In the genomic region with DNA sequence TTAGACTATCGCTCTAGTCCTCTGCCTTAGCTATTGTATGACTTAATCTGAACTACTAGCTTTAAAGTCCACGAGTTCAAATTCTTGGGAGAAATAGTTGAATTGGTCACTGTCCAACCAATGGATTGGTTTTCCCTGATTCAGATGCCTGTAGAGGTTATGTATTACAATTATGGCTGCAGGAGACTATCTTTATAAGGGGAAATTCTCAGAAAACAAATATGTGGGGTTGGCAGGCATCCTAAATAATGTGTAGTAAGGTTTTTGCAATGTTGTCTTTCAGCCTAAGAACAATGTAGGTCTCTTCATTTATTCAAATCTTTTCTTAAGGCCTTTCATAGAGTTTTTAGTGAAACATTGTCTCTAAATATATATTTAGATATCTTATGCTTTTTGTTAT, we compare ENCODE assay signal across 24 cellular contexts. TPM values are rescaled to one million over a fixed set of nuclear protein-coding genes. Genes with fewer than 3 reads are reported as not detected.
DNase-seq lines count a peak whose midpoint lies in the region; ATAC-seq and TF ChIP-seq lines count a peak whose summit lies in the region.
"Had no signal": no experiment of that assay in that cellular context is flagged by ENCODE, and none has a peak within 500 bp of the region (broad histone marks: within the 10 kb centered on the region; RNA-seq: fewer than 3 reads in every experiment).

No MANE protein-coding gene starts in this region.

- intact Hi-C loops in PC-3 (cut with micrococcal nuclease) = no loop called here
- intact Hi-C loops in stomach (cut with DNase I; ENCODE audit: low total_unique reads) = no loop called here
- intact Hi-C loops in left lung (cut with DNase I) = no loop called here

- peaks cover 5% of the 10 kb centered on the region; the same call in 1 of the 2 replicates for H3K4me1 ChIP-seq in PC-3 (ENCODE audit: insufficient read depth, low read length)
- H3K4me1 ChIP-seq in stomach = no peaks in the 10 kb centered on the region
- H3K4me1 ChIP-seq in left lung = no peaks in the 10 kb centered on the region
- H3K4me1 ChIP-seq: A549; BLaER1 treated with 17β-estradiol and CSF1 and Interleukin-3, amounts not matched to agents 10 nM and 100 nM had no signal

- no peaks in the 10 kb centered on the region for H3K79me2 ChIP-seq in PC-3 (ENCODE audit: low read length)

- no peak overlapping the region for H3K9ac ChIP-seq in PC-3 (ENCODE audit: low read length)
- H3K9ac ChIP-seq: BLaER1 treated with 17β-estradiol and CSF1 and Interleukin-3, amounts not matched to agents 10 nM and 100 nM had no signal

- H3F3A ChIP-seq in PC-3 (ENCODE audit: low read length, unreplicated experiment) = no peaks in the 10 kb centered on the region

- H3K36me3 ChIP-seq in PC-3 (ENCODE audit: low read depth, low read length) (no peaks in the 10 kb centered on the region), brain microvascular endothelial cell (replicated peaks) (no peaks in the 10 kb centered on the region), stomach (no peaks in the 10 kb centered on the region), left lung (no peaks in the 10 kb centered on the region)
- H3K36me3 ChIP-seq: BLaER1 treated with 17β-estradiol and CSF1 and Interleukin-3, amounts not matched to agents 10 nM and 100 nM; MG63 had no signal

- no peak overlapping the region for H2AFZ ChIP-seq in PC-3 (ENCODE audit: low read length)

- H4K20me1 ChIP-seq in PC-3 (ENCODE audit: low read length) = no peaks in the 10 kb centered on the region
- H4K20me1 ChIP-seq: BLaER1 treated with 17β-estradiol and CSF1 and Interleukin-3, amounts not matched to agents 10 nM and 100 nM had no signal

- POLR2A ChIA-PET in PC-3 (lab: Charles Lee; ENCODE audit: unreplicated experiment) = interaction anchor here (0.6 kb wide), 1 partner anchor 59 kb away, joined by 5 read pairs; no protein-coding TSS in a partner anchor

- H3K27me3 ChIP-seq in PC-3 (ENCODE audit: low read length) (no peaks in the 10 kb centered on the region), brain microvascular endothelial cell (replicated peaks) (no peaks in the 10 kb centered on the region), stomach (no peaks in the 10 kb centered on the region), left lung (no peaks in the 10 kb centered on the region)
- H3K27me3 ChIP-seq: BLaER1 treated with 17β-estradiol and CSF1 and Interleukin-3, amounts not matched to agents 10 nM and 100 nM; MG63 had no signal

- peak; percentile 80 for ATAC-seq in PC-3
- ATAC-seq in GM21786 (IDR thresholded peaks at IDR 0.05; ENCODE audit: unreplicated experiment) = no peak
- no peak for ATAC-seq in left lung
- ATAC-seq: A549; CD8-positive, alpha-beta T cell had no signal

- H3K4me3 ChIP-seq in PC-3 (ENCODE audit: low read length) = no peak overlapping the region
- no peak overlapping the region for H3K4me3 ChIP-seq in brain microvascular endothelial cell (ENCODE audit: low read depth, low read length)
- no peak overlapping the region for H3K4me3 ChIP-seq in fibroblast of the aortic adventitia (ENCODE audit: low read depth, low read length)
- no peak overlapping the region for H3K4me3 ChIP-seq in stomach
- H3K4me3 ChIP-seq in left lung = no peak overlapping the region
- H3K4me3 ChIP-seq: A549; BLaER1 treated with 17β-estradiol and CSF1 and Interleukin-3, amounts not matched to agents 10 nM and 100 nM; MG63; SK-N-MC had no signal

- no peak for TF ChIP-seq CTCF in PC-3 (conservative IDR thresholded peaks at IDR 0.05; ENCODE audit: low read depth, low read length)
- no peak for TF ChIP-seq CTCF in brain microvascular endothelial cell (IDR thresholded peaks at IDR 0.05; ENCODE audit: low read depth, low read length, missing control alignments)
- TF ChIP-seq CTCF in fibroblast of the aortic adventitia (IDR thresholded peaks at IDR 0.05; ENCODE audit: insufficient read depth, low read length) = no peak
- no peak for TF ChIP-seq CTCF in stomach (IDR thresholded peaks at IDR 0.05)
- TF ChIP-seq CTCF in left lung (IDR thresholded peaks at IDR 0.05) = no peak

- TF ChIP-seq EP300 in stomach (IDR thresholded peaks at IDR 0.05) = no peak

- no peak overlapping the region for H3K4me2 ChIP-seq in PC-3 (ENCODE audit: low read length)
- H3K4me2 ChIP-seq: A549; BLaER1 treated with 17β-estradiol and CSF1 and Interleukin-3, amounts not matched to agents 10 nM and 100 nM had no signal

- CTCF ChIA-PET in PC-3 (lab: Charles Lee) = interaction anchor here (0.6 kb wide), 1 partner anchor 532 kb away, joined by 3 read pairs; no protein-coding TSS in a partner anchor

- in situ Hi-C loops in brain microvascular endothelial cell (cut with HindIII; ENCODE audit: low pct_ligation_motif_present, low sequenced_read_pairs) = no loop called here

- TF ChIP-seq POLR2A in stomach (IDR thresholded peaks at IDR 0.05) = no peak

- DNase-seq in EL (peak; percentile 49), PC-3 (peak; percentile 74), brain microvascular endothelial cell (peak; percentile 62), fibroblast of the aortic adventitia (ENCODE audit: low read depth) (peak; percentile 69), stomach (no peak), left lung (no peak), NCI-H2029 treated with DMSO at 0.1 percent for 48 hours (lab: John Stamatoyannopoulos, UW) (no peak)
- DNase-seq: Calu3; CD8-positive, alpha-beta T cell; Karpas-422; MG63; NCI-H1092; NCI-H1436 treated with DMSO at 0.1 percent for 48 hours; NCI-H2029; NCI-H748 treated with DMSO at 0.1 percent for 48 hours; NK-92 treated with Interleukin-12 subunit alpha and Interleukin-12 subunit beta, amount 100 ng/mL, for 24 hours; Right ventricle myocardium superior had no signal

- H3K27ac ChIP-seq in PC-3 (ENCODE audit: low read length) = no peak overlapping the region
- no peak overlapping the region for H3K27ac ChIP-seq in brain microvascular endothelial cell
- no peak overlapping the region for H3K27ac ChIP-seq in stomach
- H3K27ac ChIP-seq in left lung = no peak overlapping the region
- H3K27ac ChIP-seq: A549; BLaER1 treated with 17β-estradiol and CSF1 and Interleukin-3, amounts not matched to agents 10 nM and 100 nM; SK-N-MC had no signal

- H3K9me3 ChIP-seq in PC-3 (ENCODE audit: low read length) (0 out of 2 replicates have a peak, but pooled peaks cover 6% of the 10 kb centered on the region), stomach (peaks cover 0 to 14% (median 5%) of the 10 kb centered on the region in 4 donors), left lung (peaks cover 0 to 3% of the 10 kb centered on the region in 2 donors)
- H3K9me3 ChIP-seq: A549 had no signal

- 90 to 94% (median 91%) methylated on average over 2 of the region's 2 CpGs for WGBS in stomach, 5 donors

- H3K9me2 ChIP-seq in PC-3 (replicated peaks; ENCODE audit: low read length) = no peaks in the 10 kb centered on the region

- BruUV-seq in PC-3 (replicated peaks; lab: Mats Ljungman, UMichigan) = no TSS peak

RNA-seq across cellular contexts. Expression of a gene that starts 26.9 kb away (rescaled TPM):
- total RNA-seq in PC-3 (2014; rRNA removed) (not detected in 2 replicates), fibroblast of the aortic adventitia (ENCODE audit: low replicate concordance) (not detected in 2 replicates), stomach (under 1 TPM in 1 of 5 donors, not detected in 4; 0.18 TPM), left lung (under 1 TPM; 0.17 to 0.58 TPM)
- polyA plus RNA-seq in stomach = under 1 TPM in 2 of 3 donors, not detected in 1; 0.13 to 0.19 TPM
- total RNA-seq: CD8-positive, alpha-beta T cell; H4; NCI-H460 had no signal
- polyA plus RNA-seq: IgD-negative memory B cell had no signal

Comparison
In these comparisons a context has a peak if more than half of its experiments do, and no peak if none do; other contexts are left out.
1. DNase-seq: peak in EL (single experiment), PC-3 (single experiment), brain microvascular endothelial cell (single experiment) and fibroblast of the aortic adventitia (single experiment); none in stomach (single experiment), left lung (0 of 2) and NCI-H2029 treated with DMSO at 0.1 percent for 48 hours (single experiment).